ENCODE assay signal across 8 cellular contexts in the genomic region with DNA sequence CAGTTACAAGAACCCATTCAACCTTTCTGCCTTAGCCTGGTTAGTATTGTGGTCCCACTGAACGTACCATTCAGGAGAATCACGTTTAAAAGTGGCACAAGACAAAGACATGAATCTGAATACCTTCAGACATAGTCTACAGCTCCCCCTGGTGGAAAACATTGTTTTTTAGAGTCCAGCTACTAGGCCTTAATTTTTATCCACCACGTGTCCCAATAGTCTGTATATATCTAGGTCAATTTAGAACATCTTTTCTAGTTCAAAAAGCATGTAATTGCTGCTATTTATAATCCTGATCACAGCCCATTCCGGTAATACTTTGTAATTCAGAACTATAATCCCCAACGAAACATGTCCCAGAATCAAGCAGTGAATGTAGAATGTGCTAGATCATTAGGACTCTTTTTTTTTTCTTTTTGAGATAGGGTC. TPM values are rescaled to one million over a fixed set of nuclear protein-coding genes. Genes with fewer than 3 reads are reported as not detected.
DNase-seq lines count a peak whose midpoint lies in the region; ATAC-seq and TF ChIP-seq lines count a peak whose summit lies in the region.

No MANE protein-coding gene starts in this region.

- DNase-seq in stimulated activated CD4-positive, alpha-beta T cell treated with anti-CD3 and anti-CD28 coated beads, Interleukin-15, amount 100 ng/mL, for 24 hours: peak; percentile 52
- DNase-seq in stimulated activated CD4-positive, alpha-beta T cell treated with anti-CD3 and anti-CD28 coated beads, Interleukin-4, amount 100 ng/mL, for 1 hour: no peak
- DNase-seq in NCI-H146 (lab: John Stamatoyannopoulos, UW) (peak; percentile 74), T-cell (peak in 19 of 34 experiments; percentile 14 to 69 (median 38)), cerebellum (ENCODE audit: low spot score) (peak; percentile 74), left lung (no peak), H7 (no peak)
- DNase-seq in stimulated activated naive B cell treated with anti-CD40 and anti-IgM and Interleukin-4, amounts not matched to agents 10 μg/mL and 1 μg/mL and 100 μg/mL, for 72 hours: peak; percentile 49

- peak; percentile 65 to 67 for TF ChIP-seq CTCF in left lung (IDR thresholded peaks at IDR 0.05)

- H3K4me3 ChIP-seq in left lung (no peak overlapping the region), H7 (ENCODE audit: insufficient read depth, low read depth, low read length) (no peak overlapping the region)

- CTCF ChIA-PET in T-cell (lab: Charles Lee): interaction anchor here (0.6 to 2.8 kb wide), 20 partner anchors 30 to 443 kb away, joined by 3 to 32 read pairs (median 4); partner anchors contain the start of genes CNTROB (in 1 of the 2), NAA38 (in 1 of the 2), RNF227 (in 1 of the 2) and TRAPPC1 (in 1 of the 2)

- no peaks in the 10 kb centered on the region for H3K9me3 ChIP-seq in left lung

- intact Hi-C loops in left lung (cut with DNase I): loop anchor here in 1 of 2 donors (5.0 kb wide), 1 partner anchor 126 kb away; no protein-coding TSS in a partner anchor

- H3K36me3 ChIP-seq in left lung (no peaks in the 10 kb centered on the region), H7 (replicated peaks; ENCODE audit: control insufficient read depth, insufficient read depth, low read length) (no peaks in the 10 kb centered on the region)

- peaks cover 18 to 26% (median 20%) of the 10 kb centered on the region in 3 donors for H3K4me1 Mint-ChIP-seq in T-cell
- peaks cover 11 to 21% of the 10 kb centered on the region in 2 donors for H3K4me1 Mint-ChIP-seq in stimulated activated naive B cell treated with anti-CD40 and anti-IgM and Interleukin-4, amounts not matched to agents 10 μg/mL and 1 μg/mL and 100 μg/mL, for 72 hours

- H3K27ac Mint-ChIP-seq in T-cell: peak overlapping the region; percentile 89 to 90
- no peak overlapping the region for H3K27ac Mint-ChIP-seq in stimulated activated naive B cell treated with anti-CD40 and anti-IgM and Interleukin-4, amounts not matched to agents 10 μg/mL and 1 μg/mL and 100 μg/mL, for 72 hours

- peak overlapping the region; percentile 44 to 88 (median 75) for H3K4me3 Mint-ChIP-seq in T-cell
- peak overlapping the region in 1 of 2 donors; percentile 86 for H3K4me3 Mint-ChIP-seq in stimulated activated naive B cell treated with anti-CD40 and anti-IgM and Interleukin-4, amounts not matched to agents 10 μg/mL and 1 μg/mL and 100 μg/mL, for 72 hours

- H3K27me3 ChIP-seq in left lung (no peaks in the 10 kb centered on the region), H7 (ENCODE audit: control insufficient read depth, insufficient read depth, low read length) (peaks cover 13% of the 10 kb centered on the region)

- H3K4me1 ChIP-seq in left lung: peaks cover 0 to 21% of the 10 kb centered on the region in 2 donors

- peak; percentile 31 to 46 (median 35) for ATAC-seq in T-cell (replicated peaks in 1 of 4)
- peak; percentile 69 for ATAC-seq in left lung
- peak; percentile 69 to 71 for ATAC-seq in stimulated activated naive B cell treated with anti-CD40 and anti-IgM and Interleukin-4, amounts not matched to agents 10 μg/mL and 1 μg/mL and 100 μg/mL, for 72 hours (replicated peaks)

- peak overlapping the region in 1 of 2 donors; percentile 88 for H3K27ac ChIP-seq in left lung

- POLR2A ChIA-PET in T-cell (lab: Charles Lee): no interaction called here

- H3K9me3 Mint-ChIP-seq in T-cell: no peaks in the 10 kb centered on the region
- H3K9me3 Mint-ChIP-seq in stimulated activated naive B cell treated with anti-CD40 and anti-IgM and Interleukin-4, amounts not matched to agents 10 μg/mL and 1 μg/mL and 100 μg/mL, for 72 hours: no peaks in the 10 kb centered on the region

- H3K36me3 Mint-ChIP-seq in T-cell: no peaks in the 10 kb centered on the region
- no peaks in the 10 kb centered on the region for H3K36me3 Mint-ChIP-seq in stimulated activated naive B cell treated with anti-CD40 and anti-IgM and Interleukin-4, amounts not matched to agents 10 μg/mL and 1 μg/mL and 100 μg/mL, for 72 hours

- H3K27me3 Mint-ChIP-seq in T-cell: peaks cover 0 to 4% of the 10 kb centered on the region in 2 donors
- peaks cover 7 to 26% of the 10 kb centered on the region in 2 donors for H3K27me3 Mint-ChIP-seq in stimulated activated naive B cell treated with anti-CD40 and anti-IgM and Interleukin-4, amounts not matched to agents 10 μg/mL and 1 μg/mL and 100 μg/mL, for 72 hours

RNA-seq across cellular contexts. Expression of gene GUCY2D, which starts 13.7 kb away (rescaled TPM):
- total RNA-seq in T-cell (under 1 TPM in 1 of 5 donors, not detected in 4; 0.06 TPM), cerebellum (not detected), left lung (1 to 10 TPM; 1.1 to 3.4 TPM)
- total RNA-seq in H7 (2014; rRNA removed; shearing (Covaris generic)): not detected in 2 replicates

RNA-seq across cellular contexts. Expression of gene ALOX15B, which starts 50.1 kb away (rescaled TPM):
- under 1 TPM in 3 of 5 donors, not detected in 2; 0.10 to 0.20 (median 0.13) TPM for total RNA-seq in T-cell
- total RNA-seq in cerebellum: not detected
- 100 to 1,000 TPM in 1 of 2 donors, 10 to 100 TPM in 1; 52.5 to 112 TPM for total RNA-seq in left lung
- not detected in 2 replicates for total RNA-seq in H7 (2014; rRNA removed; shearing (Covaris generic))

RNA-seq across cellular contexts. Expression of gene CNTROB, which starts 56.8 kb away (rescaled TPM):
- total RNA-seq in T-cell (10 to 100 TPM; 28.9 to 34.9 (median 32.9) TPM), cerebellum (35.8 TPM), left lung (10 to 100 TPM; 38.2 to 50.1 TPM)
- total RNA-seq in H7 (2014; rRNA removed; shearing (Covaris generic)): 5.5 and 6.8 TPM in 2 replicates

RNA-seq across cellular contexts. Expression of gene TRAPPC1, which starts 57.0 kb away (rescaled TPM):
- total RNA-seq in T-cell (100 to 1,000 TPM in 3 of 5 donors, 10 to 100 TPM in 2; 95.4 to 138 (median 113) TPM), cerebellum (21.3 TPM), left lung (100 to 1,000 TPM; 141 to 181 TPM)
- 8.1 and 12.0 TPM in 2 replicates for total RNA-seq in H7 (2014; rRNA removed; shearing (Covaris generic))

RNA-seq across cellular contexts. Expression of gene KCNAB3, which starts 59.1 kb away (rescaled TPM):
- 10 to 100 TPM; 10.0 to 18.1 (median 14.5) TPM for total RNA-seq in T-cell
- 3.2 TPM for total RNA-seq in cerebellum
- 1 to 10 TPM; 2.5 to 3.5 TPM for total RNA-seq in left lung
- total RNA-seq in H7 (2014; rRNA removed; shearing (Covaris generic)): 0.37 TPM in 1 of 2 replicates, not detected in the other

Comparison
In these comparisons a context has a peak if more than half of its experiments do, and no peak if none do; other contexts are left out.
1. DNase-seq: peak in stimulated activated CD4-positive, alpha-beta T cell treated with anti-CD3 and anti-CD28 coated beads, Interleukin-15, amount 100 ng/mL, for 24 hours (single experiment), NCI-H146 (single experiment), T-cell (19 of 34), cerebellum (single experiment) and stimulated activated naive B cell treated with anti-CD40 and anti-IgM and Interleukin-4, amounts not matched to agents 10 μg/mL and 1 μg/mL and 100 μg/mL, for 72 hours (single experiment); none in stimulated activated CD4-positive, alpha-beta T cell treated with anti-CD3 and anti-CD28 coated beads, Interleukin-4, amount 100 ng/mL, for 1 hour (single experiment), left lung (0 of 2) and H7 (single experiment).
2. RNA of gene ALOX15B, which starts 50.1 kb away (total RNA-seq): 52.5 to 112 TPM in left lung; 0.10 to 0.20 TPM in T-cell, not detected in cerebellum (single experiment) and not detected in H7; every median in the first group is over 10 times any median in the second.
3. Peak in every context shown above with its lines, with median percentiles within 50 percentile points of each other: ATAC-seq.